In genomic region chr3:73418636-73419035, GRCh38 we compare ENCODE assay signal across 2 cellular contexts.
TF ChIP-seq lines count a peak whose summit lies in the region.

No MANE protein-coding gene starts in this region.

TF ChIP-seq in IMR-90, 13 proteins besides CTCF, POLR2A, EP300 and RAD21:
- TF ChIP-seq SMC3 (IDR thresholded peaks at IDR 0.05; ENCODE audit: low read depth, low read length) (no peak), RCOR1 (IDR thresholded peaks at IDR 0.05; ENCODE audit: insufficient replicate concordance, low read length) (no peak), MAFK (IDR thresholded peaks at IDR 0.05; ENCODE audit: low read depth, low read length) (no peak), NFE2L2 (IDR thresholded peaks at IDR 0.05; ENCODE audit: low read depth, low read length) (no peak), BHLHE40 (IDR thresholded peaks at IDR 0.05; ENCODE audit: low read depth, low read length) (no peak), MXI1 (IDR thresholded peaks at IDR 0.05; ENCODE audit: borderline replicate concordance, low read depth, low read length) (no peak), USF2 (IDR thresholded peaks at IDR 0.05; ENCODE audit: low read depth, low read length) (no peak), RFX5 (IDR thresholded peaks at IDR 0.05; ENCODE audit: low read depth, low read length) (no peak), MAZ (IDR thresholded peaks at IDR 0.05; ENCODE audit: borderline replicate concordance, low read depth, low read length) (no peak), CEBPB (IDR thresholded peaks at IDR 0.05; ENCODE audit: low read depth, low read length) (no peak)

TF ChIP-seq in H1, 55 proteins besides CTCF, POLR2A, EP300 and RAD21:
- TF ChIP-seq RFX5 (IDR thresholded peaks at IDR 0.05; ENCODE audit: borderline replicate concordance, low read depth, low read length) (no peak), EZH2 (IDR thresholded peaks at IDR 0.05; ENCODE audit: low read depth, low read length, severe bottlenecking) (no peak), SRF (IDR thresholded peaks at IDR 0.05; ENCODE audit: low read depth, low read length) (no peak), RNF2 (IDR thresholded peaks at IDR 0.05; ENCODE audit: borderline replicate concordance, low read depth, low read length, missing control alignments, poor library complexity, severe bottlenecking) (no peak), POLR2AphosphoS5 (IDR thresholded peaks at IDR 0.05; ENCODE audit: low read depth, low read length) (no peak), ASH2L (IDR thresholded peaks at IDR 0.05; ENCODE audit: low read length) (no peak), CREB1 (IDR thresholded peaks at IDR 0.05) (no peak), MAX (IDR thresholded peaks at IDR 0.05) (no peak), SP1 (IDR thresholded peaks at IDR 0.05; ENCODE audit: low read depth, low read length) (no peak), KDM1A (IDR thresholded peaks at IDR 0.05; ENCODE audit: borderline replicate concordance, low read length) (no peak), JUN (IDR thresholded peaks at IDR 0.05; ENCODE audit: low read depth, low read length) (no peak), SP4 (IDR thresholded peaks at IDR 0.05; ENCODE audit: low read length) (no peak)
TF ChIP-seq in H1: peak in this region for 0.
